In genomic region chr9:131982683-131983239, GRCh38 we compare ENCODE assay signal across 19 cellular contexts.
DNase-seq lines count a peak whose midpoint lies in the region; ATAC-seq and TF ChIP-seq lines count a peak whose summit lies in the region.
"Had no signal": no experiment of that assay in that cellular context is flagged by ENCODE, and none has a peak within 500 bp of the region (broad histone marks: within the 10 kb centered on the region; RNA-seq: fewer than 3 reads in every experiment).

No MANE protein-coding gene starts in this region.

- H3K27me3 ChIP-seq in mammary epithelial cell (ENCODE audit: insufficient read depth, low read length), result no peaks in the 10 kb centered on the region
- H3K27me3 ChIP-seq: gastroesophageal sphincter had no signal

- H3K4me3 ChIP-seq in mammary epithelial cell (replicated peaks in 1 of 3; ENCODE audit: insufficient read depth in 1 of 3, low read depth in 2 of 3, low read length in 3 of 3), result no peak overlapping the region
- H3K4me3 ChIP-seq: gastroesophageal sphincter had no signal

- ATAC-seq in HG03432 (IDR thresholded peaks at IDR 0.05; ENCODE audit: unreplicated experiment), result peak; percentile 45
- ATAC-seq in GM21723 (IDR thresholded peaks at IDR 0.05; ENCODE audit: unreplicated experiment), result no peak
- no peak for ATAC-seq in GM19023 (IDR thresholded peaks at IDR 0.05; ENCODE audit: unreplicated experiment)
- ATAC-seq: gastroesophageal sphincter had no signal

- intact Hi-C loops in mammary epithelial cell (cut with micrococcal nuclease), result no loop called here
- intact Hi-C loops in MCF 10A (cut with micrococcal nuclease), result no loop called here
- intact Hi-C loops in activated T-helper 2 cell treated with anti-CD3 and anti-CD28 coated beads, Interferon-gamma antibody, Interleukin-2, Interleukin-4, amounts not matched to agents 10 μg/mL and 5 μg/mL and 100 μg/mL, durations not matched to agents 14 hours and 24 hours and 36 hours (cut with micrococcal nuclease), result no loop called here

- no peak overlapping the region for H3K27ac Mint-ChIP-seq in MCF 10A (ENCODE audit: low read depth, unreplicated experiment)
- no peak overlapping the region for H3K27ac Mint-ChIP-seq in activated T-helper 2 cell treated with anti-CD3 and anti-CD28 coated beads, Interferon-gamma antibody, Interleukin-2, Interleukin-4, amounts not matched to agents 10 μg/mL and 5 μg/mL and 100 μg/mL, durations not matched to agents 14 hours and 24 hours and 36 hours
- H3K27ac Mint-ChIP-seq: CD4-positive, alpha-beta T cell; naive B cell had no signal

- H3K36me3 ChIP-seq in mammary epithelial cell (ENCODE audit: insufficient read depth, low read length), result no peaks in the 10 kb centered on the region
- H3K36me3 ChIP-seq: gastroesophageal sphincter had no signal

- H3K4me1 ChIP-seq in mammary epithelial cell (ENCODE audit: insufficient read depth, low read length), result no peaks in the 10 kb centered on the region

- no peaks in the 10 kb centered on the region for H3K36me3 Mint-ChIP-seq in MCF 10A (ENCODE audit: insufficient read depth, unreplicated experiment)
- no peaks in the 10 kb centered on the region for H3K36me3 Mint-ChIP-seq in activated T-helper 2 cell treated with anti-CD3 and anti-CD28 coated beads, Interferon-gamma antibody, Interleukin-2, Interleukin-4, amounts not matched to agents 10 μg/mL and 5 μg/mL and 100 μg/mL, durations not matched to agents 14 hours and 24 hours and 36 hours (ENCODE audit: low read depth)

- H3K27ac ChIP-seq in mammary epithelial cell (ENCODE audit: insufficient read depth, low read depth, low read length), result no peak overlapping the region
- H3K27ac ChIP-seq: gastroesophageal sphincter had no signal

- no peaks in the 10 kb centered on the region for H4K20me1 ChIP-seq in mammary epithelial cell (ENCODE audit: insufficient read depth, low read length)

- no peaks in the 10 kb centered on the region for H3K9me3 Mint-ChIP-seq in MCF 10A (ENCODE audit: unreplicated experiment)
- no peaks in the 10 kb centered on the region for H3K9me3 Mint-ChIP-seq in activated T-helper 2 cell treated with anti-CD3 and anti-CD28 coated beads, Interferon-gamma antibody, Interleukin-2, Interleukin-4, amounts not matched to agents 10 μg/mL and 5 μg/mL and 100 μg/mL, durations not matched to agents 14 hours and 24 hours and 36 hours
- H3K9me3 Mint-ChIP-seq: CD4-positive, alpha-beta T cell; naive B cell had no signal

- no peak for TF ChIP-seq CTCF in mammary epithelial cell (conservative IDR thresholded peaks at IDR 0.05 in 1 of 2, IDR thresholded peaks at IDR 0.05 in 1 of 2; ENCODE audit: extremely low read depth in 1 of 2, insufficient read depth in 1 of 2, low read depth in 1 of 2, low read length in 2 of 2)
- TF ChIP-seq CTCF in MCF 10A (IDR thresholded peaks at IDR 0.05; ENCODE audit: unreplicated experiment), result no peak

- no peaks in the 10 kb centered on the region for H3K9me3 ChIP-seq in mammary epithelial cell (replicated peaks; ENCODE audit: insufficient read depth, low read length)
- H3K9me3 ChIP-seq: gastroesophageal sphincter had no signal

- H2AFZ ChIP-seq in mammary epithelial cell (ENCODE audit: low read depth, low read length), result no peak overlapping the region

- no peak overlapping the region for H3K4me2 ChIP-seq in mammary epithelial cell (ENCODE audit: insufficient read depth, low read depth, low read length)

- BruUV-seq in mammary epithelial cell (replicated peaks; lab: Mats Ljungman, UMichigan) (no TSS peak), MCF 10A (replicated peaks; lab: Mats Ljungman, UMichigan) (no TSS peak)

- WGBS in mammary epithelial cell (ENCODE audit: low coverage, missing lambda C conversion rate), result 92% methylated on average over 5 of the region's 5 CpGs

- H3K4me3 Mint-ChIP-seq in MCF 10A (ENCODE audit: unreplicated experiment), result no peak overlapping the region
- no peak overlapping the region for H3K4me3 Mint-ChIP-seq in activated T-helper 2 cell treated with anti-CD3 and anti-CD28 coated beads, Interferon-gamma antibody, Interleukin-2, Interleukin-4, amounts not matched to agents 10 μg/mL and 5 μg/mL and 100 μg/mL, durations not matched to agents 14 hours and 24 hours and 36 hours (ENCODE audit: low read depth)
- H3K4me3 Mint-ChIP-seq: CD4-positive, alpha-beta T cell; naive B cell had no signal

- CTCF ChIA-PET in mammary epithelial cell (lab: Charles Lee; ENCODE audit: low non-redundant PET) (no interaction called here), MCF 10A (lab: Yijun Ruan, JAX) (no interaction called here)

- dilution Hi-C loops in mammary epithelial cell (cut with HindIII; ENCODE audit: low sequenced_read_pairs), result no loop called here

- peaks cover 30% of the 10 kb centered on the region for H3K79me2 ChIP-seq in mammary epithelial cell (ENCODE audit: insufficient read depth, low read length)

- no peak overlapping the region for H3K9ac ChIP-seq in mammary epithelial cell (ENCODE audit: insufficient read depth, low read length)

- in situ Hi-C loops in mammary epithelial cell (cut with MboI; ENCODE audit: low sequenced_read_pairs in 2 of 2), result no loop called here

- no peaks in the 10 kb centered on the region for H3K4me1 Mint-ChIP-seq in MCF 10A (ENCODE audit: insufficient read depth, unreplicated experiment)
- H3K4me1 Mint-ChIP-seq in activated T-helper 2 cell treated with anti-CD3 and anti-CD28 coated beads, Interferon-gamma antibody, Interleukin-2, Interleukin-4, amounts not matched to agents 10 μg/mL and 5 μg/mL and 100 μg/mL, durations not matched to agents 14 hours and 24 hours and 36 hours (ENCODE audit: low read depth), result peaks cover 2% of the 10 kb centered on the region

- POLR2A ChIA-PET in MCF 10A (lab: Yijun Ruan, JAX), result no interaction called here

- H3K27me3 Mint-ChIP-seq in MCF 10A (ENCODE audit: insufficient read depth, unreplicated experiment), result no peaks in the 10 kb centered on the region
- H3K27me3 Mint-ChIP-seq in activated T-helper 2 cell treated with anti-CD3 and anti-CD28 coated beads, Interferon-gamma antibody, Interleukin-2, Interleukin-4, amounts not matched to agents 10 μg/mL and 5 μg/mL and 100 μg/mL, durations not matched to agents 14 hours and 24 hours and 36 hours (ENCODE audit: low read depth), result no peaks in the 10 kb centered on the region
- H3K27me3 Mint-ChIP-seq: CD4-positive, alpha-beta T cell; naive B cell had no signal

- peak; percentile 32 for DNase-seq in mammary epithelial cell
- DNase-seq in MCF 10A (ENCODE audit: unreplicated experiment), result no peak
- peak; percentile 65 for DNase-seq in amniotic epithelial cell (ENCODE audit: low read depth)
- DNase-seq in stromal cell of bone marrow (ENCODE audit: low read depth), result peak; percentile 35
- no peak for DNase-seq in activated T-helper 2 cell treated with anti-CD3 and anti-CD28 coated beads, Interferon-gamma antibody, Interleukin-2, Interleukin-4, amounts not matched to agents 10 μg/mL and 5 μg/mL and 100 μg/mL, durations not matched to agents 14 hours and 24 hours and 36 hours (ENCODE audit: low spot score)
- DNase-seq: 8988T; activated gamma-delta T cell treated with Interleukin-2 at 50 U/mL for 16 hours; aorta; CD4-positive, alpha-beta T cell; cortex of kidney; DND-41; KBM-7; left ventricle myocardium superior; naive B cell; stimulated activated naive CD4-positive, alpha-beta T cell treated with Interleukin-2 at 50 U/mL for 16 hours had no signal

Comparison
In these comparisons a context has a peak if more than half of its experiments do, and no peak if none do; other contexts are left out.
1. DNase-seq: peak in mammary epithelial cell (single experiment), amniotic epithelial cell (single experiment) and stromal cell of bone marrow (single experiment); none in MCF 10A (single experiment) and activated T-helper 2 cell treated with anti-CD3 and anti-CD28 coated beads, Interferon-gamma antibody, Interleukin-2, Interleukin-4, amounts not matched to agents 10 μg/mL and 5 μg/mL and 100 μg/mL, durations not matched to agents 14 hours and 24 hours and 36 hours (single experiment).